21 cellular contexts compared by ENCODE assay signal in genomic region chr11:75980031-75980430, GRCh38.
DNase-seq lines count a peak whose midpoint lies in the region; ATAC-seq and TF ChIP-seq lines count a peak whose summit lies in the region.
"Had no signal": no experiment of that assay in that cellular context is flagged by ENCODE, and none has a peak within 500 bp of the region (broad histone marks: within the 10 kb centered on the region; RNA-seq: fewer than 3 reads in every experiment).

No MANE protein-coding gene starts in this region.

- no peaks in the 10 kb centered on the region for H4K20me1 ChIP-seq in Karpas-422 (ENCODE audit: insufficient read depth, low read depth, low read length)

- in situ Hi-C loops in gastrocnemius medialis (cut with MboI; ENCODE audit: low sequenced_read_pairs in 4 of 4): no loop called here

- peak overlapping the region; percentile 84 for H3K9ac ChIP-seq in HUES64 (ENCODE audit: low read depth, low read length)
- H3K9ac ChIP-seq in Karpas-422 (ENCODE audit: low read length): no peak overlapping the region
- H3K9ac ChIP-seq: BLaER1 treated with 17β-estradiol and CSF1 and Interleukin-3, amounts not matched to agents 10 nM and 100 nM had no signal

- no peak overlapping the region for H3K4me3 ChIP-seq in CD4-positive, CD25-positive, alpha-beta regulatory T cell (ENCODE audit: low read depth, low read length)
- H3K4me3 ChIP-seq in HUES64 (ENCODE audit: low read length) (peak overlapping the region; percentile 79), gastrocnemius medialis (no peak overlapping the region), Karpas-422 (ENCODE audit: low read length) (no peak overlapping the region)
- H3K4me3 ChIP-seq: BLaER1 treated with 17β-estradiol and CSF1 and Interleukin-3, amounts not matched to agents 10 nM and 100 nM; lower lobe of right lung; SJSA1 had no signal

- no peaks in the 10 kb centered on the region for H3K9me3 ChIP-seq in CD4-positive, CD25-positive, alpha-beta regulatory T cell (ENCODE audit: control insufficient read depth in 2 of 2, low read length in 2 of 2)
- H3K9me3 ChIP-seq in HUES64 (ENCODE audit: insufficient read depth, low read depth, low read length) (no peaks in the 10 kb centered on the region), gastrocnemius medialis (no peaks in the 10 kb centered on the region), Karpas-422 (ENCODE audit: low read length) (no peaks in the 10 kb centered on the region)
- H3K9me3 ChIP-seq: lower lobe of right lung, SJSA1 had no signal

- H3K4me2 ChIP-seq in Karpas-422 (ENCODE audit: low read depth, low read length, poor library complexity, severe bottlenecking): no peak overlapping the region
- H3K4me2 ChIP-seq: BLaER1 treated with 17β-estradiol and CSF1 and Interleukin-3, amounts not matched to agents 10 nM and 100 nM had no signal

- no peak overlapping the region for H3K27ac ChIP-seq in CD4-positive, CD25-positive, alpha-beta regulatory T cell (ENCODE audit: insufficient read depth, low read length, poor library complexity, severe bottlenecking)
- no peak overlapping the region for H3K27ac ChIP-seq in HUES64 (ENCODE audit: low read depth, low read length)
- H3K27ac ChIP-seq in gastrocnemius medialis: no peak overlapping the region
- H3K27ac ChIP-seq in Karpas-422 (ENCODE audit: low read length): no peak overlapping the region
- H3K27ac ChIP-seq: BLaER1 treated with 17β-estradiol and CSF1 and Interleukin-3, amounts not matched to agents 10 nM and 100 nM; lower lobe of right lung; SJSA1 had no signal

- H3K4me1 Mint-ChIP-seq in CD4-positive, CD25-positive, alpha-beta regulatory T cell: peaks cover 5 to 40% (median 20%) of the 10 kb centered on the region in 4 donors
- H3K4me1 Mint-ChIP-seq in endothelial cell (ENCODE audit: unreplicated experiment) (peaks cover 7% of the 10 kb centered on the region), mesothelial cell of epicardium (peaks cover 3% of the 10 kb centered on the region)

- 58% methylated on average over 1 of the region's 2 CpGs for WGBS in HUES64

- TF ChIP-seq POLR2A in gastrocnemius medialis (IDR thresholded peaks at IDR 0.05): no peak

- peak overlapping the region in 2 of 3 donors; percentile 0 to 7 for H3K27ac Mint-ChIP-seq in CD4-positive, CD25-positive, alpha-beta regulatory T cell
- peak overlapping the region; percentile 77 for H3K27ac Mint-ChIP-seq in endothelial cell (ENCODE audit: unreplicated experiment)
- peak overlapping the region; percentile 59 for H3K27ac Mint-ChIP-seq in mesothelial cell of epicardium
- H3K27ac Mint-ChIP-seq: effector memory CD8-positive, alpha-beta T cell; HFFc6; T-helper 17 cell had no signal

- no peaks in the 10 kb centered on the region for H3K27me3 ChIP-seq in CD4-positive, CD25-positive, alpha-beta regulatory T cell (ENCODE audit: control insufficient read depth, insufficient read depth, low read length)
- H3K27me3 ChIP-seq in HUES64 (ENCODE audit: insufficient read depth, low read length): no peaks in the 10 kb centered on the region
- no peaks in the 10 kb centered on the region for H3K27me3 ChIP-seq in gastrocnemius medialis
- no peaks in the 10 kb centered on the region for H3K27me3 ChIP-seq in Karpas-422 (ENCODE audit: low read length)
- H3K27me3 ChIP-seq: BLaER1 treated with 17β-estradiol and CSF1 and Interleukin-3, amounts not matched to agents 10 nM and 100 nM; SJSA1 had no signal

- ATAC-seq in CD4-positive, CD25-positive, alpha-beta regulatory T cell (ENCODE audit: low read depth in 2 of 2): no peak
- no peak for ATAC-seq in gastrocnemius medialis
- no peak for ATAC-seq in left ventricle myocardium superior
- ATAC-seq: effector memory CD8-positive, alpha-beta T cell; lower lobe of right lung; T-helper 17 cell had no signal

- H3K27me3 Mint-ChIP-seq in CD4-positive, CD25-positive, alpha-beta regulatory T cell: no peaks in the 10 kb centered on the region
- H3K27me3 Mint-ChIP-seq in endothelial cell (ENCODE audit: unreplicated experiment): no peaks in the 10 kb centered on the region
- no peaks in the 10 kb centered on the region for H3K27me3 Mint-ChIP-seq in mesothelial cell of epicardium (ENCODE audit: low read depth)
- H3K27me3 Mint-ChIP-seq: effector memory CD8-positive, alpha-beta T cell; T-helper 17 cell had no signal

- H3K9me2 ChIP-seq in Karpas-422 (replicated peaks; ENCODE audit: insufficient read depth, low read length): no peaks in the 10 kb centered on the region

- H2AFZ ChIP-seq in Karpas-422 (ENCODE audit: low read length): no peak overlapping the region

- no peaks in the 10 kb centered on the region for H3K4me1 ChIP-seq in CD4-positive, CD25-positive, alpha-beta regulatory T cell (ENCODE audit: control insufficient read depth, insufficient read depth, low read length, poor library complexity, severe bottlenecking)
- H3K4me1 ChIP-seq in HUES64 (ENCODE audit: insufficient read depth, low read length): no peaks in the 10 kb centered on the region; the same call in 1 of the 2 replicates
- peaks cover 4 to 8% of the 10 kb centered on the region in 2 donors for H3K4me1 ChIP-seq in gastrocnemius medialis
- peaks cover 10% of the 10 kb centered on the region for H3K4me1 ChIP-seq in Karpas-422 (ENCODE audit: low read length)
- H3K4me1 ChIP-seq: BLaER1 treated with 17β-estradiol and CSF1 and Interleukin-3, amounts not matched to agents 10 nM and 100 nM; lower lobe of right lung; SJSA1 had no signal

- TF ChIP-seq CTCF in endothelial cell (IDR thresholded peaks at IDR 0.05; ENCODE audit: unreplicated experiment) (no peak), mesothelial cell of epicardium (IDR thresholded peaks at IDR 0.05; ENCODE audit: unreplicated experiment) (no peak), gastrocnemius medialis (IDR thresholded peaks at IDR 0.05 in 4 of 5, conservative IDR thresholded peaks at IDR 0.05 in 1 of 5) (no peak)

- DNase-seq in CD4-positive, CD25-positive, alpha-beta regulatory T cell: no peak
- no peak for DNase-seq in endothelial cell (ENCODE audit: low spot score)
- DNase-seq in mesothelial cell of epicardium (ENCODE audit: low spot score in 2 of 2, unreplicated experiment in 2 of 2): no peak
- no peak for DNase-seq in gastrocnemius medialis
- no peak for DNase-seq in Karpas-422
- no peak for DNase-seq in OCI-M1 (lab: John Stamatoyannopoulos, UW)
- DNase-seq in left ventricle myocardium superior: no peak
- DNase-seq: ACHN; activated CD4-positive, alpha-beta T cell treated with anti-CD3 and anti-CD28 coated beads, Interleukin-2, amount 50 U/mL, for 4 hours; anterior cingulate cortex; effector memory CD8-positive, alpha-beta T cell; HFFc6; lower lobe of right lung; MM.1S; NCI-H187 treated with DMSO at 0.1 percent for 48 hours; NCI-H345; stimulated activated naive CD4-positive, alpha-beta T cell treated with Interleukin-2 at 50 U/mL for 16 hours; T-helper 17 cell had no signal

- H3K79me2 ChIP-seq in Karpas-422 (ENCODE audit: low read length): peaks cover 51% of the 10 kb centered on the region

- intact Hi-C loops in gastrocnemius medialis (cut with DNase I; ENCODE audit: low total_unique reads) (no loop called here), left ventricle myocardium superior (cut with micrococcal nuclease) (no loop called here)

- H3K9me3 Mint-ChIP-seq in CD4-positive, CD25-positive, alpha-beta regulatory T cell: peaks cover 0 to 4% (median 0%) of the 10 kb centered on the region in 7 donors
- H3K9me3 Mint-ChIP-seq in endothelial cell (ENCODE audit: unreplicated experiment) (no peaks in the 10 kb centered on the region), mesothelial cell of epicardium (peaks cover 23% of the 10 kb centered on the region)
- H3K9me3 Mint-ChIP-seq: effector memory CD8-positive, alpha-beta T cell had no signal

- no peak overlapping the region for H3K4me3 Mint-ChIP-seq in CD4-positive, CD25-positive, alpha-beta regulatory T cell
- H3K4me3 Mint-ChIP-seq in endothelial cell (ENCODE audit: unreplicated experiment) (peak overlapping the region; percentile 85), mesothelial cell of epicardium (peak overlapping the region; percentile 63)
- H3K4me3 Mint-ChIP-seq: effector memory CD8-positive, alpha-beta T cell; HFFc6; T-helper 17 cell had no signal

- H3K36me3 ChIP-seq in CD4-positive, CD25-positive, alpha-beta regulatory T cell (ENCODE audit: control insufficient read depth, insufficient read depth, low read length): peaks cover 19% of the 10 kb centered on the region
- H3K36me3 ChIP-seq in HUES64 (ENCODE audit: insufficient read depth, low read length) (peaks cover 19% of the 10 kb centered on the region), gastrocnemius medialis (peaks cover 0 to 8% of the 10 kb centered on the region in 2 donors), Karpas-422 (ENCODE audit: insufficient read depth, low read length) (peaks cover 17% of the 10 kb centered on the region)
- H3K36me3 ChIP-seq: SJSA1 had no signal

- peaks cover 36% of the 10 kb centered on the region for H3K36me3 Mint-ChIP-seq in CD4-positive, CD25-positive, alpha-beta regulatory T cell
- no peaks in the 10 kb centered on the region for H3K36me3 Mint-ChIP-seq in endothelial cell (ENCODE audit: low read depth, unreplicated experiment)
- H3K36me3 Mint-ChIP-seq in mesothelial cell of epicardium: peaks cover 46% of the 10 kb centered on the region

Comparison
In these comparisons a context has a peak if more than half of its experiments do, and no peak if none do; other contexts are left out.
1. H3K27ac Mint-ChIP-seq: peak in every context shown above with its lines; median percentile 77 in endothelial cell; 59 in mesothelial cell of epicardium; 4 in CD4-positive, CD25-positive, alpha-beta regulatory T cell.
2. H3K4me3 Mint-ChIP-seq: peak in endothelial cell (single experiment) and mesothelial cell of epicardium (single experiment); none in CD4-positive, CD25-positive, alpha-beta regulatory T cell (0 of 4).